Comparison of ENCODE assay signal across 18 cellular contexts in genomic region chr1:172775598-172776570, GRCh38.
DNase-seq lines count a peak whose midpoint lies in the region; ATAC-seq and TF ChIP-seq lines count a peak whose summit lies in the region.
"Had no signal": no experiment of that assay in that cellular context is flagged by ENCODE, and none has a peak within 500 bp of the region (broad histone marks: within the 10 kb centered on the region; RNA-seq: fewer than 3 reads in every experiment).

No MANE protein-coding gene starts in this region.

- H3K27me3 ChIP-seq in PC-3 (ENCODE audit: low read length) (no peaks in the 10 kb centered on the region), gastrocnemius medialis (no peaks in the 10 kb centered on the region)
- H3K27me3 ChIP-seq: cardiac muscle cell, hepatocyte, neutrophil had no signal

- POLR2A ChIA-PET in PC-3 (lab: Charles Lee; ENCODE audit: unreplicated experiment), result interaction anchor here (0.5 kb wide), 1 partner anchor 474 kb away, joined by 4 read pairs; no protein-coding TSS in a partner anchor

- ATAC-seq in PC-3, result peak; percentile 61
- peak in 1 of 2 donors; percentile 47 for ATAC-seq in gastrocnemius medialis
- no peak for ATAC-seq in GM18909 (IDR thresholded peaks at IDR 0.05; ENCODE audit: poor library complexity, unreplicated experiment)
- ATAC-seq in GM21515 (IDR thresholded peaks at IDR 0.05; ENCODE audit: unreplicated experiment), result no peak
- no peak for ATAC-seq in GM21381 (IDR thresholded peaks at IDR 0.05; ENCODE audit: unreplicated experiment)
- ATAC-seq: activated naive CD8-positive, alpha-beta T cell treated with anti-CD3 and anti-CD28 coated beads, Interleukin-2, amount 50 U/mL, for 24 hours; stimulated activated naive CD8-positive, alpha-beta T cell treated with anti-CD3 and anti-CD28 coated beads, Interleukin-15, Interleukin-2, amounts not matched to agents 100 U/mL and 50 U/mL, for 24 hours had no signal

- H3K4me1 ChIP-seq in PC-3 (ENCODE audit: insufficient read depth, low read length), result no peaks in the 10 kb centered on the region
- H3K4me1 ChIP-seq in gastrocnemius medialis, result no peaks in the 10 kb centered on the region
- H3K4me1 ChIP-seq: SJSA1 had no signal

- TF ChIP-seq CTCF in PC-3 (conservative IDR thresholded peaks at IDR 0.05; ENCODE audit: low read depth, low read length) (no peak), fibroblast of pulmonary artery (IDR thresholded peaks at IDR 0.05; ENCODE audit: low read length, missing control alignments) (no peak), gastrocnemius medialis (IDR thresholded peaks at IDR 0.05 in 4 of 5, conservative IDR thresholded peaks at IDR 0.05 in 1 of 5) (no peak)

- H3K36me3 ChIP-seq in PC-3 (ENCODE audit: low read depth, low read length) (no peaks in the 10 kb centered on the region), gastrocnemius medialis (no peaks in the 10 kb centered on the region)
- H3K36me3 ChIP-seq: cardiac muscle cell, neutrophil, SJSA1 had no signal

- H3F3A ChIP-seq in PC-3 (ENCODE audit: low read length, unreplicated experiment), result no peaks in the 10 kb centered on the region

- H3K79me2 ChIP-seq in PC-3 (ENCODE audit: low read length), result no peaks in the 10 kb centered on the region
- H3K79me2 ChIP-seq: hepatocyte had no signal

- H3K4me2 ChIP-seq in PC-3 (ENCODE audit: low read length), result no peak overlapping the region
- H3K4me2 ChIP-seq: hepatocyte had no signal

- no peaks in the 10 kb centered on the region for H4K20me1 ChIP-seq in PC-3 (ENCODE audit: low read length)

- DNase-seq in GM03348 (ENCODE audit: low spot score), result peak; percentile 18
- DNase-seq in PC-3, result peak; percentile 54
- peak; percentile 48 for DNase-seq in fibroblast of pulmonary artery (ENCODE audit: low read depth)
- no peak for DNase-seq in gastrocnemius medialis
- no peak for DNase-seq in GDM1 (lab: John Stamatoyannopoulos, UW)
- DNase-seq: activated naive CD8-positive, alpha-beta T cell treated with anti-CD3 and anti-CD28 coated beads, Interleukin-2, amount 50 U/mL, for 24 hours; islet precursor cell; Karpas-422; NCI-H1105; stimulated activated naive CD8-positive, alpha-beta T cell treated with anti-CD3 and anti-CD28 coated beads, Interleukin-15, Interleukin-2, amounts not matched to agents 100 U/mL and 50 U/mL, for 24 hours; T1000 had no signal

- CTCF ChIA-PET in PC-3 (lab: Charles Lee), result no interaction called here

- no peak for TF ChIP-seq POLR2A in gastrocnemius medialis (IDR thresholded peaks at IDR 0.05)

- no peak overlapping the region for H3K27ac ChIP-seq in PC-3 (ENCODE audit: low read length)
- H3K27ac ChIP-seq in gastrocnemius medialis, result peak overlapping the region in 3 of 4 donors; percentile 24 to 44 (median 41)
- H3K27ac ChIP-seq: cardiac muscle cell, hepatocyte, neutrophil, SJSA1 had no signal

- no peak overlapping the region for H3K4me3 ChIP-seq in PC-3 (ENCODE audit: low read length)
- no peak overlapping the region for H3K4me3 ChIP-seq in fibroblast of pulmonary artery (replicated peaks; ENCODE audit: low read depth, low read length)
- H3K4me3 ChIP-seq in gastrocnemius medialis, result peak overlapping the region in 2 of 4 donors; percentile 5 to 8
- H3K4me3 ChIP-seq: cardiac muscle cell, hepatocyte, SJSA1 had no signal

- H3K9me3 ChIP-seq in PC-3 (ENCODE audit: low read length) (no peaks in the 10 kb centered on the region), gastrocnemius medialis (no peaks in the 10 kb centered on the region)
- H3K9me3 ChIP-seq: neutrophil, SJSA1 had no signal

- no TSS peak for BruUV-seq in PC-3 (replicated peaks; lab: Mats Ljungman, UMichigan)

- no peak overlapping the region for H3K9ac ChIP-seq in PC-3 (ENCODE audit: low read length)

- in situ Hi-C loops in gastrocnemius medialis (cut with MboI; ENCODE audit: low sequenced_read_pairs in 4 of 4), result no loop called here

- peaks cover 5% of the 10 kb centered on the region; the same call in 1 of the 2 replicates for H3K9me2 ChIP-seq in PC-3 (replicated peaks; ENCODE audit: low read length)

- intact Hi-C loops in PC-3 (cut with micrococcal nuclease) (loop anchor here (1.0 kb wide), 1 partner anchor 30 kb away; no protein-coding TSS in a partner anchor), gastrocnemius medialis (cut with DNase I; ENCODE audit: low total_unique reads) (no loop called here)

- H2AFZ ChIP-seq in PC-3 (ENCODE audit: low read length), result 0 out of 2 replicates have a peak overlapping the region, but pooled peaks have one; percentile 0
- H2AFZ ChIP-seq: hepatocyte had no signal

Comparison
In these comparisons a context has a peak if more than half of its experiments do, and no peak if none do; other contexts are left out.
1. DNase-seq: peak in GM03348 (single experiment), PC-3 (single experiment) and fibroblast of pulmonary artery (single experiment); none in gastrocnemius medialis (0 of 2) and GDM1 (single experiment).